Comparison of ENCODE assay signal across 1 cellular context in the genomic region with DNA sequence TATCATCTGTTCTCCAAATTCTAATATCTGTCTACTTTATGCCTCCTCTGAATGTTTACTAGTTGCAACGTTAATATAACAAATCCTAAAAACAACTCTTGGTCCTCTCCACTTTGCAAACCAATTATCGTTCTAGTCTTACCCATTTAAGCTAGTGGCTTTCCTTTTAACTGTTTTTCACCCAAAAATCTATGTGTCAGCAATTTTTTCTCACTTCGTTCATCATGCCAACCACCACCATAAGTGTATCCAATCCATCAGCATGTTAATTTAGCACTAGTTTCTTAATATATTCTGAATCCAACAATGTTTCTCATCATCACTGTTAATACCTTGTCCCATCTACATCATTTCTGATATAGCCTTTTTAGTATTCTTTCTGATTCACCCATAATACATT.
TF ChIP-seq lines count a peak whose summit lies in the region.

No MANE protein-coding gene starts in this region.

TF ChIP-seq in K562, 482 proteins besides CTCF, POLR2A, EP300 and RAD21 (continued from another document):
- TF ChIP-seq, protein P1, sequence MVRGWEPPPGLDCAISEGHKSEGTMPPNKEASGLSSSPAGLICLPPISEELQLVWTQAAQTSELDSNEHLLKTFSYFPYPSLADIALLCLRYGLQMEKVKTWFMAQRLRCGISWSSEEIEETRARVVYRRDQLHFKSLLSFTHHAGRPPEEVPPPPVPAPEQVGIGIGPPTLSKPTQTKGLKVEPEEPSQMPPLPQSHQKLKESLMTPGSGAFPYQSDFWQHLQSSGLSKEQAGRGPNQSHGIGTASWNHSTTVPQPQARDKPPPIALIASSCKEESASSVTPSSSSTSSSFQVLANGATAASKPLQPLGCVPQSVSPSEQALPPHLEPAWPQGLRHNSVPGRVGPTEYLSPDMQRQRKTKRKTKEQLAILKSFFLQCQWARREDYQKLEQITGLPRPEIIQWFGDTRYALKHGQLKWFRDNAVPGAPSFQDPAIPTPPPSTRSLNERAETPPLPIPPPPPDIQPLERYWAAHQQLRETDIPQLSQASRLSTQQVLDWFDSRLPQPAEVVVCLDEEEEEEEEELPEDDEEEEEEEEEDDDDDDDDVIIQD (CRISPR knock-in tag; IDR thresholded peaks at IDR 0.05), result no peak
- TF ChIP-seq ZNF133 (CRISPR knock-in tag; IDR thresholded peaks at IDR 0.05), result no peak
- TF ChIP-seq MAFF (IDR thresholded peaks at IDR 0.05; ENCODE audit: low read length), result peak; percentile 61
- TF ChIP-seq GATAD2A (IDR thresholded peaks at IDR 0.05), result no peak
- no peak for TF ChIP-seq TCFL5 (CRISPR knock-in tag; conservative IDR thresholded peaks at IDR 0.05)
- TF ChIP-seq MAFK (IDR thresholded peaks at IDR 0.05; ENCODE audit: low read length), result peak; percentile 70
